ENCODE assay signal across 15 cellular contexts in the genomic region with DNA sequence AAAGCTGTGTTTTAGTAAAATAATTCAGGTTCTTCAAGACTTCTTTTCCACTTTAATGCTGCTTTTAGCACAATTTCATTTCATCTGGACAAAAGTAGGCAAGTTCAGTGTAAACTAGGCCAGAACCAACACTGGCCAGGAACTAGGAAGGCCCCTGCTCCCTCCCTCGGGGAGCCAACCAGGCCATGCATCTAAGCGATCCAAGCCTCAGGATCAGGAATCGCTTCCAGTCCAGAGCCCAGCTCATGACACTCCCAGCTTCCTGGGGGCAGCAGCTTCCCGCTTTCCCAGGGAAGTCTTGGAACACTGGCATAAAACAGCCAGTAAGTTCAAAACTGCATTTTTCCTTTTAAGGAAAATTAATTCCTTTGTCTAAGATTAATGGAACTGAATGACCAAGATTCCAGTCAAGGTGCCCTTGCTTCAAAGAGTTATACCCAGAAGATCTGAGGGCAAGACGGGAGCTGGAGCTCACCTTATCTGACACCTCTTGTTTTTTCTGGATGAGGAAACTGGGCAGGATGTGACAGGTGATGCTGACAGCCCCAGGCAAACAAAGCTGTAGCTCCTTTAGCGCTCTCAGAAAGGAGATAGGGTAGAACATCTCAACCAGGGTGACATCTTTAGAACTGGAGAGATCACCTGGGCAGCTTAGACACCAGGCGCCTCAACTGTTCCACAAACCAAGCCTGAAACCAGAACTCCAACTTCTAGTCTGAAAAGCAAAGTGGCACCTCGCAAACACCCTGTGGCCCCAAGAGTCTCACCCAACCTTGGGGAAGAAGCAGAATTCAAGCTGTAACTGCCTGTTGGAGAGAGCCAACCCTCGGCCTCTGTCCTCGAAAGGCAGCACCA.
DNase-seq lines count a peak whose midpoint lies in the region; ATAC-seq, FAIRE-seq and TF ChIP-seq lines count a peak whose summit lies in the region.
"Had no signal": no experiment of that assay in that cellular context is flagged by ENCODE, and none has a peak within 500 bp of the region (broad histone marks: within the 10 kb centered on the region; RNA-seq: fewer than 3 reads in every experiment).

No MANE protein-coding gene starts in this region.

- H3K27ac Mint-ChIP-seq in stimulated activated naive B cell treated with anti-CD40 and anti-IgM and Interleukin-4, amounts not matched to agents 10 μg/mL and 1 μg/mL and 100 μg/mL, for 72 hours = peak overlapping the region; percentile 42

- H3K36me3 ChIP-seq in DOHH2 (ENCODE audit: control insufficient read depth, low read length) (peaks cover 23% of the 10 kb centered on the region), OCI-LY7 (ENCODE audit: insufficient read depth, low read length) (peaks cover 10% of the 10 kb centered on the region; the same call in 1 of the 2 replicates), keratinocyte (ENCODE audit: control insufficient read depth in 2 of 2, extremely low read depth in 1 of 2, insufficient read depth in 2 of 2, low read length in 2 of 2) (peaks cover 0 to 3% of the 10 kb centered on the region in 2 experiments), H7 (replicated peaks; ENCODE audit: control insufficient read depth, insufficient read depth, low read length) (no peaks in the 10 kb centered on the region)
- H3K36me3 ChIP-seq: cardiac muscle cell had no signal

- H3F3A ChIP-seq in DOHH2 (ENCODE audit: control insufficient read depth, insufficient read depth) = peaks cover 34% of the 10 kb centered on the region

- H3K9ac ChIP-seq in keratinocyte (ENCODE audit: control insufficient read depth, extremely low read depth, insufficient read depth, low read length) = no peak overlapping the region

- H3K4me1 ChIP-seq in DOHH2 (ENCODE audit: control insufficient read depth, low read length) (peaks cover 94% of the 10 kb centered on the region), OCI-LY7 (ENCODE audit: insufficient read depth, low read length, poor library complexity, severe bottlenecking) (peaks cover 90% of the 10 kb centered on the region), keratinocyte (ENCODE audit: control insufficient read depth, extremely low read depth, insufficient read depth, low read length) (peaks cover 32% of the 10 kb centered on the region)

- dilution Hi-C loops in keratinocyte (cut with MboI; ENCODE audit: extremely low pct_ligation_motif_present, low sequenced_read_pairs) = no loop called here

- FAIRE-seq in keratinocyte (lab: Jason Lieb, UNC) = no peak
- FAIRE-seq: D721Med, islet of Langerhans, RCC 7860 had no signal

- peaks cover 62 to 91% of the 10 kb centered on the region in 2 donors for H3K4me1 Mint-ChIP-seq in stimulated activated naive B cell treated with anti-CD40 and anti-IgM and Interleukin-4, amounts not matched to agents 10 μg/mL and 1 μg/mL and 100 μg/mL, for 72 hours

- H3K4me3 ChIP-seq in DOHH2 (ENCODE audit: low read length) = peak overlapping the region; percentile 51
- peak overlapping the region; percentile 38 for H3K4me3 ChIP-seq in OCI-LY7 (ENCODE audit: low read depth, low read length, poor library complexity, severe bottlenecking)
- H3K4me3 ChIP-seq in keratinocyte (ENCODE audit: control insufficient read depth in 2 of 3, extremely low read depth in 1 of 3, insufficient read depth in 2 of 3, low read depth in 1 of 3, low read length in 3 of 3) = no peak overlapping the region
- no peak overlapping the region for H3K4me3 ChIP-seq in H7 (ENCODE audit: insufficient read depth, low read depth, low read length)
- H3K4me3 ChIP-seq: cardiac muscle cell had no signal

- POLR2A ChIA-PET in OCI-LY7 (lab: Charles Lee) = interaction anchor here (0.6 to 6.7 kb wide), 8 partner anchors 9 to 67 kb away, joined by 3 to 97 read pairs (median 4); a partner anchor contains a TSS

- H3K9me1 ChIP-seq in keratinocyte (ENCODE audit: control insufficient read depth, extremely low read depth, insufficient read depth, low read length) = peaks cover 4% of the 10 kb centered on the region

- no peaks in the 10 kb centered on the region for H3K9me3 Mint-ChIP-seq in stimulated activated naive B cell treated with anti-CD40 and anti-IgM and Interleukin-4, amounts not matched to agents 10 μg/mL and 1 μg/mL and 100 μg/mL, for 72 hours

- DNase-seq in OCI-LY7 (ENCODE audit: low spot score) (peak; percentile 55), keratinocyte (ENCODE audit: low read depth, low spot score) (no peak), H7 (no peak), dedifferentiated amniotic fluid mesenchymal stem cell (ENCODE audit: extremely low spot score) (no peak), NCI-H2227 (lab: John Stamatoyannopoulos, UW; ENCODE audit: unreplicated experiment) (no peak)
- DNase-seq in stimulated activated naive B cell treated with anti-CD40 and anti-IgM and Interleukin-4, amounts not matched to agents 10 μg/mL and 1 μg/mL and 100 μg/mL, for 72 hours = no peak
- DNase-seq: HCEC 1CT, KBM-7, NCI-H2029 treated with DMSO at 0.1 percent for 48 hours, T1000 had no signal

- no peak for ATAC-seq in stimulated activated naive B cell treated with anti-CD40 and anti-IgM and Interleukin-4, amounts not matched to agents 10 μg/mL and 1 μg/mL and 100 μg/mL, for 72 hours (replicated peaks)

- H3K79me2 ChIP-seq in DOHH2 (ENCODE audit: control insufficient read depth, low read length) (peaks cover 85% of the 10 kb centered on the region), OCI-LY7 (ENCODE audit: insufficient read depth, low read depth, low read length) (peaks cover 86% of the 10 kb centered on the region), keratinocyte (ENCODE audit: control insufficient read depth, insufficient read depth, low read length) (peaks cover 68% of the 10 kb centered on the region)

- H2AFZ ChIP-seq in OCI-LY7 (ENCODE audit: low read length) = no peak overlapping the region
- H2AFZ ChIP-seq in keratinocyte (ENCODE audit: control insufficient read depth, low read length) = no peak overlapping the region

- intact Hi-C loops in OCI-LY7 (cut with micrococcal nuclease; ENCODE audit: unreplicated experiment) = no loop called here

- CTCF ChIA-PET in OCI-LY7 (lab: Charles Lee; ENCODE audit: unreplicated experiment) = interaction anchor here (1.0 to 1.3 kb wide), 3 partner anchors 9 to 10 kb away, joined by 3 to 4 read pairs (median 3); no protein-coding TSS in a partner anchor

- no peaks in the 10 kb centered on the region for H3K27me3 Mint-ChIP-seq in stimulated activated naive B cell treated with anti-CD40 and anti-IgM and Interleukin-4, amounts not matched to agents 10 μg/mL and 1 μg/mL and 100 μg/mL, for 72 hours

- H3K4me3 Mint-ChIP-seq in stimulated activated naive B cell treated with anti-CD40 and anti-IgM and Interleukin-4, amounts not matched to agents 10 μg/mL and 1 μg/mL and 100 μg/mL, for 72 hours = no peak overlapping the region

- H3K36me3 Mint-ChIP-seq in stimulated activated naive B cell treated with anti-CD40 and anti-IgM and Interleukin-4, amounts not matched to agents 10 μg/mL and 1 μg/mL and 100 μg/mL, for 72 hours = peaks cover 13 to 18% of the 10 kb centered on the region in 2 donors

- BruUV-seq in OCI-LY7 (replicated peaks; lab: Mats Ljungman, UMichigan) = no TSS peak

- H3K9me2 ChIP-seq in DOHH2 (replicated peaks; ENCODE audit: control insufficient read depth, low read length) (no peaks in the 10 kb centered on the region), OCI-LY7 (ENCODE audit: insufficient read depth, low read length) (no peaks in the 10 kb centered on the region)

- H3K4me2 ChIP-seq in DOHH2 (ENCODE audit: low read length) (peak overlapping the region; percentile 89), OCI-LY7 (ENCODE audit: low read length) (peak overlapping the region; percentile 75), keratinocyte (ENCODE audit: control insufficient read depth, extremely low read depth, insufficient read depth, low read depth, low read length) (peak overlapping the region; percentile 8)

- no peak for TF ChIP-seq CTCF in DOHH2 (IDR thresholded peaks at IDR 0.05; ENCODE audit: low read depth, low read length, poor library complexity, severe bottlenecking)
- no peak for TF ChIP-seq CTCF in OCI-LY7 (conservative IDR thresholded peaks at IDR 0.05; ENCODE audit: low read length)
- TF ChIP-seq CTCF in keratinocyte (optimal IDR thresholded peaks at IDR 0.05 in 1 of 3, IDR thresholded peaks at IDR 0.05 in 1 of 3, conservative IDR thresholded peaks at IDR 0.05 in 1 of 3; ENCODE audit: extremely low read depth in 1 of 3, insufficient read depth in 2 of 3, low read length in 3 of 3) = no peak

- H3K27ac ChIP-seq in DOHH2 (ENCODE audit: low read depth, low read length) = peak overlapping the region; percentile 97
- H3K27ac ChIP-seq in OCI-LY7 (ENCODE audit: low read depth, low read length, poor library complexity, severe bottlenecking) = peak overlapping the region; percentile 96
- H3K27ac ChIP-seq in keratinocyte (ENCODE audit: control insufficient read depth, insufficient read depth, low read length) = no peak overlapping the region
- H3K27ac ChIP-seq: cardiac muscle cell had no signal

- H3K9me3 ChIP-seq in DOHH2 (ENCODE audit: control insufficient read depth, insufficient read depth, low read length) (no peaks in the 10 kb centered on the region), OCI-LY7 (ENCODE audit: low read length) (no peaks in the 10 kb centered on the region), keratinocyte (ENCODE audit: control insufficient read depth, low read depth, low read length) (no peaks in the 10 kb centered on the region)

- H4K20me1 ChIP-seq in DOHH2 (ENCODE audit: control insufficient read depth, insufficient read depth, low read depth, low read length) (no peaks in the 10 kb centered on the region), OCI-LY7 (ENCODE audit: insufficient read depth, low read length) (peaks cover 7% of the 10 kb centered on the region; the same call in 1 of the 2 replicates), keratinocyte (ENCODE audit: control insufficient read depth, extremely low read depth, insufficient read depth, low read length) (peaks cover 4% of the 10 kb centered on the region)

- H3K27me3 ChIP-seq in DOHH2 (ENCODE audit: control insufficient read depth, low read length) (no peaks in the 10 kb centered on the region), keratinocyte (ENCODE audit: control insufficient read depth, extremely low read depth, insufficient read depth, low read length) (no peaks in the 10 kb centered on the region), H7 (ENCODE audit: control insufficient read depth, insufficient read depth, low read length) (no peaks in the 10 kb centered on the region)
- H3K27me3 ChIP-seq: cardiac muscle cell had no signal

Comparison
In these comparisons a context has a peak if more than half of its experiments do, and no peak if none do; other contexts are left out.
1. H3K4me2 ChIP-seq: peak in every context shown above with its lines; median percentile 89 in DOHH2; 75 in OCI-LY7; 8 in keratinocyte.
2. H3K4me3 ChIP-seq: peak in DOHH2 (single experiment) and OCI-LY7 (single experiment); none in keratinocyte (0 of 3) and H7 (single experiment).